Comparison of ENCODE assay signal across 21 cellular contexts in genomic region chr9:85746309-85746708, GRCh38.
"Had no signal": no experiment of that assay in that cellular context is flagged by ENCODE, and none has a peak within 500 bp of the region (broad histone marks: within the 10 kb centered on the region; RNA-seq: fewer than 3 reads in every experiment).

No MANE protein-coding gene starts in this region.

- H3K4me3 ChIP-seq: colonic mucosa, coronary artery, dorsolateral prefrontal cortex, esophagus muscularis mucosa, esophagus squamous epithelium, gastrocnemius medialis, gastroesophageal sphincter, heart left ventricle, heart right ventricle had no signal

- ATAC-seq: effector memory CD8-positive, alpha-beta T cell; esophagus mucosa; foreskin keratinocyte; gastrocnemius medialis; gastroesophageal sphincter; heart left ventricle; heart right ventricle had no signal

- H3K36me3 ChIP-seq: colonic mucosa, esophagus muscularis mucosa, esophagus squamous epithelium, gastrocnemius medialis, gastroesophageal sphincter, heart left ventricle, heart right ventricle had no signal

- DNase-seq: colonic mucosa; dermis blood vessel endothelial cell; dorsolateral prefrontal cortex; effector CD4-positive, alpha-beta T cell; effector CD8-positive, alpha-beta T cell; effector memory CD4-positive, alpha-beta T cell; effector memory CD8-positive, alpha-beta T cell; endodermal cell; esophagus squamous epithelium; foreskin keratinocyte; foreskin melanocyte; gastrocnemius medialis; glutamatergic neuron; head of caudate nucleus; heart left ventricle; heart right ventricle had no signal

- H3K9me3 ChIP-seq: colonic mucosa, esophagus muscularis mucosa, esophagus squamous epithelium, gastrocnemius medialis, gastroesophageal sphincter, heart left ventricle, heart right ventricle had no signal

- H3K9me3 Mint-ChIP-seq: effector memory CD8-positive, alpha-beta T cell; endodermal cell had no signal

- H3K27ac Mint-ChIP-seq: effector memory CD8-positive, alpha-beta T cell; endodermal cell had no signal

- H3K4me1 ChIP-seq: colonic mucosa, foreskin keratinocyte had no signal

- H3K4me3 Mint-ChIP-seq: effector memory CD8-positive, alpha-beta T cell; endodermal cell had no signal

- H3K27ac ChIP-seq: colonic mucosa, coronary artery, dorsolateral prefrontal cortex, epithelial cell of prostate, esophagus muscularis mucosa, esophagus squamous epithelium, foreskin keratinocyte, gastrocnemius medialis, gastroesophageal sphincter, heart left ventricle, heart right ventricle had no signal
